Comparison of ENCODE assay signal across 8 cellular contexts in genomic region chr22:39152024-39152510, GRCh38.
A peak's percentile ranks its signal among the peaks of the same experiment; 100 is the strongest.
DNase-seq lines count a peak whose midpoint lies in the region; ATAC-seq and TF ChIP-seq lines count a peak whose summit lies in the region.

No MANE protein-coding gene starts in this region.

- no peak for TF ChIP-seq CTCF in foreskin fibroblast (IDR thresholded peaks at IDR 0.05; ENCODE audit: low read depth, low read length)

- no peak for DNase-seq in foreskin fibroblast
- no peak for DNase-seq in skeletal muscle cell (ENCODE audit: low read depth)
- no peak for DNase-seq in nucleus accumbens (lab: John Stamatoyannopoulos, UW)
- no peak for DNase-seq in stimulated activated CD4-positive, alpha-beta T cell treated with anti-CD3 and anti-CD28 coated beads, Interleukin-12 subunit alpha, Interleukin-12 subunit beta, amount 100 ng/mL, for 4 hours
- DNase-seq in SW480 (ENCODE audit: low spot score): no peak

- ATAC-seq in GM18499 (IDR thresholded peaks at IDR 0.05; ENCODE audit: insufficient read depth, unreplicated experiment): peak; percentile 26
- ATAC-seq in SK-N-SH treated with all-trans-retinoic acid at 6 μM for 48 hours: peak; percentile 38; the same call in 2 of the 3 replicates
- ATAC-seq in HG02678 (IDR thresholded peaks at IDR 0.05; ENCODE audit: unreplicated experiment): no peak

- H3K4me3 ChIP-seq in foreskin fibroblast (ENCODE audit: low read depth in 1 of 2, low read length in 2 of 2) (peak overlapping the region; percentile 70 to 74), skeletal muscle cell (ENCODE audit: low read depth, low read length) (peak overlapping the region; percentile 57)

TF ChIP-seq in SK-N-SH treated with all-trans-retinoic acid at 6 μM for 48 hours, 23 proteins besides CTCF, POLR2A, EP300 and RAD21:
- TF ChIP-seq, protein P1, sequence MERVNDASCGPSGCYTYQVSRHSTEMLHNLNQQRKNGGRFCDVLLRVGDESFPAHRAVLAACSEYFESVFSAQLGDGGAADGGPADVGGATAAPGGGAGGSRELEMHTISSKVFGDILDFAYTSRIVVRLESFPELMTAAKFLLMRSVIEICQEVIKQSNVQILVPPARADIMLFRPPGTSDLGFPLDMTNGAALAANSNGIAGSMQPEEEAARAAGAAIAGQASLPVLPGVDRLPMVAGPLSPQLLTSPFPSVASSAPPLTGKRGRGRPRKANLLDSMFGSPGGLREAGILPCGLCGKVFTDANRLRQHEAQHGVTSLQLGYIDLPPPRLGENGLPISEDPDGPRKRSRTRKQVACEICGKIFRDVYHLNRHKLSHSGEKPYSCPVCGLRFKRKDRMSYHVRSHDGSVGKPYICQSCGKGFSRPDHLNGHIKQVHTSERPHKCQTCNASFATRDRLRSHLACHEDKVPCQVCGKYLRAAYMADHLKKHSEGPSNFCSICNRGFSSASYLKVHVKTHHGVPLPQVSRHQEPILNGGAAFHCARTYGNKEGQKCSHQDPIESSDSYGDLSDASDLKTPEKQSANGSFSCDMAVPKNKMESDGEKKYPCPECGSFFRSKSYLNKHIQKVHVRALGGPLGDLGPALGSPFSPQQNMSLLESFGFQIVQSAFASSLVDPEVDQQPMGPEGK (CRISPR knock-in tag; IDR thresholded peaks at IDR 0.05; ENCODE audit: borderline replicate concordance): no peak
- TF ChIP-seq ZFP3 (CRISPR knock-in tag; IDR thresholded peaks at IDR 0.05): no peak
- no peak for TF ChIP-seq TOX (CRISPR knock-in tag; IDR thresholded peaks at IDR 0.05; ENCODE audit: borderline replicate concordance)
